32 cellular contexts compared by ENCODE assay signal in genomic region chr9:228929-229695, GRCh38. TPM values are rescaled to one million over a fixed set of nuclear protein-coding genes. Genes with fewer than 3 reads are reported as not detected.
A peak's percentile ranks its signal among the peaks of the same experiment; 100 is the strongest.
DNase-seq lines count a peak whose midpoint lies in the region; ATAC-seq, FAIRE-seq and TF ChIP-seq lines count a peak whose summit lies in the region.
"Had no signal": no experiment of that assay in that cellular context is flagged by ENCODE, and none has a peak within 500 bp of the region (broad histone marks: within the 10 kb centered on the region; RNA-seq: fewer than 3 reads in every experiment).

No MANE protein-coding gene starts in this region.

- H3K4me3 ChIP-seq in K562, result no peak overlapping the region
- H3K4me3 ChIP-seq: A549; BLaER1 treated with 17β-estradiol and CSF1 and Interleukin-3, amounts not matched to agents 10 nM and 100 nM; GM12878 had no signal

- H3K4me1 ChIP-seq in K562 (replicated peaks in 1 of 2; ENCODE audit: control insufficient read depth in 2 of 2, insufficient read depth in 2 of 2, low read length in 2 of 2), result peaks cover 7 to 24% of the 10 kb centered on the region in 2 experiments
- H3K4me1 ChIP-seq: A549 had no signal

- no peak for TF ChIP-seq POLR2A in K562 (conservative IDR thresholded peaks at IDR 0.05)

- peaks cover 4% of the 10 kb centered on the region; the same call in 2 of the 3 replicates for H3K79me2 ChIP-seq in K562 (ENCODE audit: control insufficient read depth, insufficient read depth, low read length)

- POLR2A ChIA-PET in K562 (lab: Yijun Ruan, JAX), result interaction anchor here (0.8 to 1.2 kb wide), 3 partner anchors 9 to 13 kb away, joined by 3 to 4 read pairs (median 3); no protein-coding TSS in a partner anchor

- peak; percentile 61 for ATAC-seq in activated naive CD8-positive, alpha-beta T cell treated with anti-CD3 and anti-CD28 coated beads, Interleukin-2, amount 50 U/mL, for 24 hours
- ATAC-seq in K562, result peak; percentile 26
- no peak for ATAC-seq in GM21619 (IDR thresholded peaks at IDR 0.05; ENCODE audit: unreplicated experiment)
- no peak for ATAC-seq in GM21381 (IDR thresholded peaks at IDR 0.05; ENCODE audit: unreplicated experiment)
- ATAC-seq: A549, GM12878, HepG2 had no signal

- no peaks in the 10 kb centered on the region for H3K9me1 ChIP-seq in K562 (ENCODE audit: control insufficient read depth, insufficient read depth, low read length)

- TF ChIP-seq EP300 in K562 (IDR thresholded peaks at IDR 0.05; ENCODE audit: low read length), result no peak

- no peak overlapping the region for H3K27ac ChIP-seq in K562 (ENCODE audit: extremely low read depth, low read depth, low read length)
- H3K27ac ChIP-seq: A549; BLaER1 treated with 17β-estradiol and CSF1 and Interleukin-3, amounts not matched to agents 10 nM and 100 nM; RWPE1 had no signal

- H3K9ac ChIP-seq in K562 (ENCODE audit: insufficient read depth in 1 of 2, low read depth in 2 of 2, low read length in 2 of 2), result no peak overlapping the region
- H3K9ac ChIP-seq: BLaER1 treated with 17β-estradiol and CSF1 and Interleukin-3, amounts not matched to agents 10 nM and 100 nM had no signal

- TF ChIP-seq RAD21 in K562 (CRISPR knock-in tag; conservative IDR thresholded peaks at IDR 0.05 in 1 of 2, IDR thresholded peaks at IDR 0.05 in 1 of 2), result no peak

- no peak for FAIRE-seq in K562 (lab: Jason Lieb, UNC)
- FAIRE-seq: A549, GM12878, GM19239, H54, HepG2 had no signal

- no TSS peak for BruUV-seq in K562 (replicated peaks; lab: Mats Ljungman, UMichigan)

- H2AFZ ChIP-seq in K562 (ENCODE audit: low read depth, low read length), result no peak overlapping the region

- H3K9me3 ChIP-seq in K562 (replicated peaks; ENCODE audit: control insufficient read depth, insufficient read depth, low read depth, low read length), result no peaks in the 10 kb centered on the region
- H3K9me3 ChIP-seq: A549 had no signal

- no peaks in the 10 kb centered on the region for H4K20me1 ChIP-seq in K562 (replicated peaks; ENCODE audit: control insufficient read depth, insufficient read depth, low read length)

- H3K9me3 Mint-ChIP-seq in activated naive CD8-positive, alpha-beta T cell treated with anti-CD3 and anti-CD28 coated beads, Interleukin-2, amount 50 U/mL, for 24 hours, result peaks cover 6% of the 10 kb centered on the region
- peaks cover 6% of the 10 kb centered on the region for H3K9me3 Mint-ChIP-seq in activated naive CD8-positive, alpha-beta T cell treated with anti-CD3 and anti-CD28 coated beads for 36 hours

- H3K4me1 Mint-ChIP-seq in activated naive CD8-positive, alpha-beta T cell treated with anti-CD3 and anti-CD28 coated beads, Interleukin-2, amount 50 U/mL, for 24 hours, result peaks cover 2% of the 10 kb centered on the region
- no peaks in the 10 kb centered on the region for H3K4me1 Mint-ChIP-seq in activated naive CD8-positive, alpha-beta T cell treated with anti-CD3 and anti-CD28 coated beads for 36 hours

- no peaks in the 10 kb centered on the region for H3K27me3 ChIP-seq in K562 (ENCODE audit: control insufficient read depth in 2 of 2, insufficient read depth in 2 of 2, low read length in 2 of 2)
- H3K27me3 ChIP-seq: BLaER1 treated with 17β-estradiol and CSF1 and Interleukin-3, amounts not matched to agents 10 nM and 100 nM had no signal

- DNase-seq in activated naive CD8-positive, alpha-beta T cell treated with anti-CD3 and anti-CD28 coated beads, Interleukin-2, amount 50 U/mL, for 24 hours, result no peak
- DNase-seq in activated naive CD8-positive, alpha-beta T cell treated with anti-CD3 and anti-CD28 coated beads for 36 hours, result no peak
- DNase-seq in NCI-H82 (lab: John Stamatoyannopoulos, UW), result peak; percentile 88
- DNase-seq in K562 (ENCODE audit: extremely low read depth in 1 of 4, low spot score in 3 of 4), result no peak
- no peak for DNase-seq in stimulated activated CD4-positive, alpha-beta T cell treated with anti-CD3 and anti-CD28 coated beads, Interleukin-4, amount 100 ng/mL, for 4 hours
- DNase-seq: AML-193; CD4-positive, alpha-beta memory T cell; COR-L47; DMS 273 treated with DMSO at 0.1 percent for 48 hours; DMS79; EL; GDM1; Kasumi-1; NCI-H1092 treated with DMSO at 0.1 percent for 48 hours; NCI-H1436; NCI-H187; NCI-H2081 treated with DMSO at 0.1 percent for 48 hours; NCI-H2171; NCI-H226; NCI-H510A; NCI-H774; SHP77 had no signal

- H3K27ac Mint-ChIP-seq in activated naive CD8-positive, alpha-beta T cell treated with anti-CD3 and anti-CD28 coated beads, Interleukin-2, amount 50 U/mL, for 24 hours, result no peak overlapping the region
- no peak overlapping the region for H3K27ac Mint-ChIP-seq in activated naive CD8-positive, alpha-beta T cell treated with anti-CD3 and anti-CD28 coated beads for 36 hours

- CTCF ChIA-PET in K562 (lab: Yijun Ruan, JAX; ENCODE audit: low intra/inter-chr PET ratio), result no interaction called here

- H3K27me3 Mint-ChIP-seq in activated naive CD8-positive, alpha-beta T cell treated with anti-CD3 and anti-CD28 coated beads, Interleukin-2, amount 50 U/mL, for 24 hours, result no peaks in the 10 kb centered on the region
- H3K27me3 Mint-ChIP-seq in activated naive CD8-positive, alpha-beta T cell treated with anti-CD3 and anti-CD28 coated beads for 36 hours, result no peaks in the 10 kb centered on the region
- H3K27me3 Mint-ChIP-seq: CD4-positive, alpha-beta memory T cell had no signal

- no peak for TF ChIP-seq CTCF in K562 (IDR thresholded peaks at IDR 0.05 in 2 of 3, conservative IDR thresholded peaks at IDR 0.05 in 1 of 3; ENCODE audit: insufficient read depth in 2 of 3, low read depth in 1 of 3, low read length in 3 of 3)

- in situ Hi-C loops in K562 (cut with MboI), result no loop called here

- no peak overlapping the region for H3K4me2 ChIP-seq in K562 (ENCODE audit: insufficient read depth, low read length)
- H3K4me2 ChIP-seq: A549 had no signal

- intact Hi-C loops in K562 (cut with micrococcal nuclease), result no loop called here

- H3K4me3 Mint-ChIP-seq in activated naive CD8-positive, alpha-beta T cell treated with anti-CD3 and anti-CD28 coated beads, Interleukin-2, amount 50 U/mL, for 24 hours, result no peak overlapping the region
- H3K4me3 Mint-ChIP-seq in activated naive CD8-positive, alpha-beta T cell treated with anti-CD3 and anti-CD28 coated beads for 36 hours, result no peak overlapping the region
- H3K4me3 Mint-ChIP-seq: CD4-positive, alpha-beta memory T cell had no signal

- no peaks in the 10 kb centered on the region for H3K36me3 ChIP-seq in K562 (ENCODE audit: control insufficient read depth, insufficient read depth, low read length)

- H3K36me3 Mint-ChIP-seq in activated naive CD8-positive, alpha-beta T cell treated with anti-CD3 and anti-CD28 coated beads, Interleukin-2, amount 50 U/mL, for 24 hours (ENCODE audit: low read depth), result no peaks in the 10 kb centered on the region
- H3K36me3 Mint-ChIP-seq in activated naive CD8-positive, alpha-beta T cell treated with anti-CD3 and anti-CD28 coated beads for 36 hours, result peaks cover 4% of the 10 kb centered on the region

- WGBS in K562 (ENCODE audit: insufficient coverage, low coverage, missing lambda C conversion rate), result 27% methylated on average over 5 of the region's 5 CpGs

TF ChIP-seq in K562, 482 proteins besides CTCF, POLR2A, EP300 and RAD21 (continues in another document):
- TF ChIP-seq RCOR1 (IDR thresholded peaks at IDR 0.05; ENCODE audit: borderline replicate concordance in 1 of 2, low read depth in 2 of 2, low read length in 2 of 2), result 0 out of 4 replicates have a peak, but pooled peaks of 1 of the 2 experiments have one; percentile 12
- TF ChIP-seq SIN3B (IDR thresholded peaks at IDR 0.05; ENCODE audit: low read depth), result no peak
- peak; percentile 82 for TF ChIP-seq BCOR (IDR thresholded peaks at IDR 0.05)

RNA-seq across cellular contexts. Expression of gene DOCK8, which starts 14.4 kb away (rescaled TPM):
- 100 to 1,000 TPM; 130 to 132 TPM for total RNA-seq in activated naive CD8-positive, alpha-beta T cell treated with anti-CD3 and anti-CD28 coated beads for 36 hours
- 66.2 and 95.4 TPM in 2 replicates for total RNA-seq in K562 (2011; cell fraction: chromatin; rRNA removed; ENCODE audit: low replicate concordance)
- 34.0 and 43.2 TPM in 2 replicates for total RNA-seq in K562 (2011; cell fraction: nucleolus; rRNA removed)
- total RNA-seq in K562 (2011; cell fraction: nucleoplasm; rRNA removed), result 56.7 and 77.1 TPM in 2 replicates
- total RNA-seq in K562 (2014; rRNA removed), result 25.1 and 33.4 TPM in 2 replicates
- 27.3 and 28.7 TPM in 2 replicates for total RNA-seq in K562 (2014; rRNA removed; fragmentation: Illumina TruSeq; extraction: Trizol)
- total RNA-seq in K562 (2015; rRNA removed; fragmentation: Illumina TruSeq; extraction: Trizol), result 32.4 and 34.3 TPM in 2 replicates
- total RNA-seq in K562 (2021), result 49.4 and 53.8 TPM in 2 replicates
- polyA plus RNA-seq in K562 (2011; rRNA removed), result 15.3 and 34.5 TPM in 2 replicates
- 11.0 and 29.6 TPM in 2 replicates for polyA plus RNA-seq in K562 (2011; cell fraction: cytosol; rRNA removed)
- 25.1 and 49.4 TPM in 2 replicates for polyA plus RNA-seq in K562 (2011; cell fraction: nucleus; rRNA removed)
- 26.9 and 57.9 TPM in 2 replicates for polyA plus RNA-seq in K562 (2012)
- 30.9 and 32.8 TPM in 2 replicates for polyA plus RNA-seq in K562 (2014; fragmentation: Illumina TruSeq; extraction: Trizol)
- polyA plus RNA-seq in K562 (2014; fragmentation: Nextera tagmentation; extraction: Ambion mirVana), result 10 to 100 TPM; 14.4 to 14.5 TPM
- polyA plus RNA-seq in K562 (2014; rRNA removed), result 19.6 and 23.4 TPM in 2 replicates
- 33.3 and 80.3 TPM in 2 replicates for polyA minus RNA-seq in K562 (2011; rRNA and poly(A)+ RNA removed)
- 19.0 and 43.3 TPM in 2 replicates for polyA minus RNA-seq in K562 (2011; cell fraction: cytosol; rRNA and poly(A)+ RNA removed)
- polyA minus RNA-seq in K562 (2011; cell fraction: nucleus; rRNA and poly(A)+ RNA removed), result 32.4 and 104 TPM in 2 replicates
- total RNA-seq: HT1080 had no signal

RNA-seq across cellular contexts. Expression of gene ZNG1A, which starts 50.3 kb away (rescaled TPM):
- total RNA-seq in activated naive CD8-positive, alpha-beta T cell treated with anti-CD3 and anti-CD28 coated beads for 36 hours, result 10 to 100 TPM; 50.2 to 50.5 TPM
- 30.2 and 116 TPM in 2 replicates for total RNA-seq in K562 (2011; cell fraction: chromatin; rRNA removed; ENCODE audit: low replicate concordance)
- total RNA-seq in K562 (2011; cell fraction: nucleolus; rRNA removed), result 15.2 and 21.2 TPM in 2 replicates
- 67.6 and 130 TPM in 2 replicates for total RNA-seq in K562 (2011; cell fraction: nucleoplasm; rRNA removed)
- 17.6 and 20.7 TPM in 2 replicates for total RNA-seq in K562 (2014; rRNA removed)
- 43.4 and 50.2 TPM in 2 replicates for total RNA-seq in K562 (2014; rRNA removed; fragmentation: Illumina TruSeq; extraction: Trizol)
- total RNA-seq in K562 (2015; rRNA removed; fragmentation: Illumina TruSeq; extraction: Trizol), result 35.4 and 39.7 TPM in 2 replicates
- 29.0 and 30.1 TPM in 2 replicates for total RNA-seq in K562 (2021)
- polyA plus RNA-seq in K562 (2011; rRNA removed), result 24.2 and 31.2 TPM in 2 replicates
- polyA plus RNA-seq in K562 (2011; cell fraction: cytosol; rRNA removed), result 5.3 and 14.7 TPM in 2 replicates
- 20.5 and 29.9 TPM in 2 replicates for polyA plus RNA-seq in K562 (2011; cell fraction: nucleus; rRNA removed)
- polyA plus RNA-seq in K562 (2012), result 16.5 and 22.3 TPM in 2 replicates
- polyA plus RNA-seq in K562 (2014; fragmentation: Illumina TruSeq; extraction: Trizol), result 37.1 and 41.7 TPM in 2 replicates
- 10 to 100 TPM; 78.1 to 90.6 TPM for polyA plus RNA-seq in K562 (2014; fragmentation: Nextera tagmentation; extraction: Ambion mirVana)
- polyA plus RNA-seq in K562 (2014; rRNA removed), result 34.9 and 42.9 TPM in 2 replicates
- 32.6 and 38.3 TPM in 2 replicates for polyA minus RNA-seq in K562 (2011; rRNA and poly(A)+ RNA removed)
- polyA minus RNA-seq in K562 (2011; cell fraction: cytosol; rRNA and poly(A)+ RNA removed), result 6.8 and 8.5 TPM in 2 replicates
- polyA minus RNA-seq in K562 (2011; cell fraction: nucleus; rRNA and poly(A)+ RNA removed), result 36.5 and 54.1 TPM in 2 replicates

Comparison
In these comparisons a context has a peak if more than half of its experiments do, and no peak if none do; other contexts are left out.
1. ATAC-seq: peak in activated naive CD8-positive, alpha-beta T cell treated with anti-CD3 and anti-CD28 coated beads, Interleukin-2, amount 50 U/mL, for 24 hours (single experiment) and K562 (single experiment); none in GM21619 (single experiment) and GM21381 (single experiment).